ENCODE assay signal across 1 cellular context in the genomic region with DNA sequence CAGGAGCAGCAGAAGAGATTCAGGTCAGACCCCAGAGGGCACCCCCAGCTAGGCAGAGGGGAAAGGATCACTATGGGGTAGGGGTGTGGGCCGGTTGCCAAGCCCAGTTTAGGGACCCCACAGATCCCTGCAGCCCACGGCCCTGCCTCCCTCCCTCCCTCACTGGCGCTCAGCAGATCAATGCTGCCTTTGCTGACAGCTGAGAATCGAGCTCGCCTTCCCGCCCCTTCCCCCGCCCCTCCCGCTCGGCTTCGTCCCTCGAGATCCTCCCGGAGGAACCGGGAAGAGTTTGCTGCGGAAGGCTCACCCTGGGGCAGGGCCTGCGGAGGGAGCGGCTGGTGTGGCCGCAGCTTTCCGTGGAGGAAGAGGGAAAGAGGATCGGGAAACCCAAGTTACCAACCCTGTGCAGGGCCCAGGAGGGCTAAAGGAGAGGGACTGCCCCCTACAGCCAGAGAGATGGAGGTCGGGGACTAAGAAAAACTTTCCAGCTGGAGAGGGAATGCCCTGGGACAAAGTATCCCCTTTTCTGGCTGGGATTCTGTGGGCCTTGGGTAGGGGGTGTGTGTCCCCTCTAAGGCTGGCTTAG.
TF ChIP-seq lines count a peak whose summit lies in the region.

No MANE protein-coding gene starts in this region.

TF ChIP-seq in A549, 52 proteins besides CTCF, POLR2A, EP300 and RAD21 (continued from another document):
- TF ChIP-seq, protein P1, sequence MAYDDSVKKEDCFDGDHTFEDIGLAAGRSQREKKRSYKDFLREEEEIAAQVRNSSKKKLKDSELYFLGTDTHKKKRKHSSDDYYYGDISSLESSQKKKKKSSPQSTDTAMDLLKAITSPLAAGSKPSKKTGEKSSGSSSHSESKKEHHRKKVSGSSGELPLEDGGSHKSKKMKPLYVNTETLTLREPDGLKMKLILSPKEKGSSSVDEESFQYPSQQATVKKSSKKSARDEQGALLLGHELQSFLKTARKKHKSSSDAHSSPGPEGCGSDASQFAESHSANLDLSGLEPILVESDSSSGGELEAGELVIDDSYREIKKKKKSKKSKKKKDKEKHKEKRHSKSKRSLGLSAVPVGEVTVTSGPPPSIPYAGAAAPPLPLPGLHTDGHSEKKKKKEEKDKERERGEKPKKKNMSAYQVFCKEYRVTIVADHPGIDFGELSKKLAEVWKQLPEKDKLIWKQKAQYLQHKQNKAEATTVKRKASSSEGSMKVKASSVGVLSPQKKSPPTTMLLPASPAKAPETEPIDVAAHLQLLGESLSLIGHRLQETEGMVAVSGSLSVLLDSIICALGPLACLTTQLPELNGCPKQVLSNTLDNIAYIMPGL (CRISPR knock-in tag; IDR thresholded peaks at IDR 0.05; ENCODE audit: borderline replicate concordance): no peak
- TF ChIP-seq, protein P2, sequence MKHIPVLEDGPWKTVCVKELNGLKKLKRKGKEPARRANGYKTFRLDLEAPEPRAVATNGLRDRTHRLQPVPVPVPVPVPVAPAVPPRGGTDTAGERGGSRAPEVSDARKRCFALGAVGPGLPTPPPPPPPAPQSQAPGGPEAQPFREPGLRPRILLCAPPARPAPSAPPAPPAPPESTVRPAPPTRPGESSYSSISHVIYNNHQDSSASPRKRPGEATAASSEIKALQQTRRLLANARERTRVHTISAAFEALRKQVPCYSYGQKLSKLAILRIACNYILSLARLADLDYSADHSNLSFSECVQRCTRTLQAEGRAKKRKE (CRISPR knock-in tag; IDR thresholded peaks at IDR 0.05; ENCODE audit: low read depth): no peak
- TF ChIP-seq ZFP36 (IDR thresholded peaks at IDR 0.05; ENCODE audit: borderline replicate concordance, partially characterized antibody): no peak
- TF ChIP-seq ZNF302 (CRISPR knock-in tag; IDR thresholded peaks at IDR 0.05): no peak
- TF ChIP-seq CHD4 (IDR thresholded peaks at IDR 0.05; ENCODE audit: borderline replicate concordance): no peak
- TF ChIP-seq GATA3 (IDR thresholded peaks at IDR 0.05; ENCODE audit: borderline replicate concordance): no peak
- TF ChIP-seq RCOR1 (IDR thresholded peaks at IDR 0.05; ENCODE audit: low read depth, low read length): no peak
- TF ChIP-seq NFE2L2 (conservative IDR thresholded peaks at IDR 0.05; ENCODE audit: low read length): no peak
- TF ChIP-seq FOXS1 (CRISPR knock-in tag; IDR thresholded peaks at IDR 0.05): no peak
- no peak for TF ChIP-seq KDM1A (IDR thresholded peaks at IDR 0.05; ENCODE audit: low read depth)
- TF ChIP-seq JUN (IDR thresholded peaks at IDR 0.05): no peak
- no peak for TF ChIP-seq HOXB5 (CRISPR knock-in tag; IDR thresholded peaks at IDR 0.05)
- TF ChIP-seq KDM5A (IDR thresholded peaks at IDR 0.05): no peak
- TF ChIP-seq RNF2 (IDR thresholded peaks at IDR 0.05; ENCODE audit: borderline replicate concordance, low read depth): no peak
